Comparison of ENCODE assay signal across 27 cellular contexts in genomic region chr5:100562821-100563220, GRCh38.
"Had no signal": no experiment of that assay in that cellular context is flagged by ENCODE, and none has a peak within 500 bp of the region (broad histone marks: within the 10 kb centered on the region; RNA-seq: fewer than 3 reads in every experiment).

No MANE protein-coding gene starts in this region.

- H3K27me3 Mint-ChIP-seq: activated CD4-positive, alpha-beta memory T cell treated with anti-CD3 and anti-CD28 coated beads, Interleukin-2, amount 10 ng/mL, durations not matched to agents 7 days and 5 days; activated CD8-positive, alpha-beta memory T cell treated with anti-CD3 and anti-CD28 coated beads, Interleukin-2, amount 10 ng/mL, durations not matched to agents 7 days and 5 days; activated naive CD4-positive, alpha-beta T cell treated with anti-CD3 and anti-CD28 coated beads, Interleukin-2, amount 10 ng/mL, durations not matched to agents 7 days and 5 days; activated naive CD8-positive, alpha-beta T cell; activated naive CD8-positive, alpha-beta T cell treated with anti-CD3 and anti-CD28 coated beads, Interleukin-2, amount 50 U/mL, for 24 hours; central memory CD8-positive, alpha-beta T cell had no signal

- H3K27ac Mint-ChIP-seq: activated CD4-positive, alpha-beta memory T cell treated with anti-CD3 and anti-CD28 coated beads, Interleukin-2, amount 10 ng/mL, durations not matched to agents 7 days and 5 days; activated CD8-positive, alpha-beta memory T cell treated with anti-CD3 and anti-CD28 coated beads, Interleukin-2, amount 10 ng/mL, durations not matched to agents 7 days and 5 days; activated naive CD4-positive, alpha-beta T cell treated with anti-CD3 and anti-CD28 coated beads, Interleukin-2, amount 10 ng/mL, durations not matched to agents 7 days and 5 days; activated naive CD8-positive, alpha-beta T cell; activated naive CD8-positive, alpha-beta T cell treated with anti-CD3 and anti-CD28 coated beads, Interleukin-2, amount 50 U/mL, for 24 hours had no signal

- H3K4me3 ChIP-seq: SJCRH30, SK-N-MC had no signal

- H3K9me3 ChIP-seq: SJCRH30 had no signal

- H3K9me3 Mint-ChIP-seq: central memory CD8-positive, alpha-beta T cell had no signal

- DNase-seq: activated CD4-positive, alpha-beta memory T cell treated with anti-CD3 and anti-CD28 coated beads, Interleukin-2, amount 10 ng/mL, durations not matched to agents 7 days and 5 days; activated CD4-positive, alpha-beta T cell treated with anti-CD3 and anti-CD28 coated beads for 1 hour; activated CD4-positive, alpha-beta T cell treated with anti-CD3 and anti-CD28 coated beads for 48 hours; activated CD4-positive, CD25-positive, alpha-beta regulatory T cell; activated CD8-positive, alpha-beta memory T cell treated with anti-CD3 and anti-CD28 coated beads for 24 hours; activated CD8-positive, alpha-beta memory T cell treated with anti-CD3 and anti-CD28 coated beads, Interleukin-2, amount 10 ng/mL, durations not matched to agents 7 days and 5 days; activated CD8-positive, alpha-beta memory T cell treated with anti-CD3 and anti-CD28 coated beads, Interleukin-2, amount 50 U/mL, for 48 hours; activated effector memory CD4-positive, alpha-beta T cell treated with Interleukin-2 at 50 U/mL for 16 hours; activated naive CD4-positive, alpha-beta T cell treated with anti-CD3 and anti-CD28 coated beads, Interleukin-2, amount 10 ng/mL, durations not matched to agents 7 days and 5 days; activated naive CD8-positive, alpha-beta T cell treated with anti-CD3 and anti-CD28 coated beads, Interleukin-2, amount 50 U/mL, for 24 hours; activated T-cell treated with anti-CD3 and anti-CD28 coated beads, Interleukin-2, amount 50 U/mL, for 48 hours; amniotic stem cell; aorta; brain microvascular endothelial cell; Kasumi-1; KG1; NCI-H1092 treated with DMSO at 0.1 percent for 48 hours; NCI-H345; NCI-H526 treated with DMSO at 0.1 percent for 48 hours; SHP77; SJCRH30; T1000; WERI-Rb-1 had no signal

- ATAC-seq: activated CD8-positive, alpha-beta memory T cell treated with anti-CD3 and anti-CD28 coated beads, Interleukin-2, amount 10 ng/mL, durations not matched to agents 7 days and 5 days; activated naive CD8-positive, alpha-beta T cell treated with anti-CD3 and anti-CD28 coated beads, Interleukin-2, amount 50 U/mL, for 24 hours; Panc1 had no signal

- H3K27ac ChIP-seq: brain microvascular endothelial cell, SJCRH30, SK-N-MC, WERI-Rb-1 had no signal

- H3K4me1 ChIP-seq: SJCRH30 had no signal

- H3K4me3 Mint-ChIP-seq: activated CD4-positive, alpha-beta memory T cell treated with anti-CD3 and anti-CD28 coated beads, Interleukin-2, amount 10 ng/mL, durations not matched to agents 7 days and 5 days; activated CD8-positive, alpha-beta memory T cell treated with anti-CD3 and anti-CD28 coated beads, Interleukin-2, amount 10 ng/mL, durations not matched to agents 7 days and 5 days; activated naive CD4-positive, alpha-beta T cell treated with anti-CD3 and anti-CD28 coated beads, Interleukin-2, amount 10 ng/mL, durations not matched to agents 7 days and 5 days; activated naive CD8-positive, alpha-beta T cell; activated naive CD8-positive, alpha-beta T cell treated with anti-CD3 and anti-CD28 coated beads, Interleukin-2, amount 50 U/mL, for 24 hours; central memory CD8-positive, alpha-beta T cell had no signal
